In the genomic region with DNA sequence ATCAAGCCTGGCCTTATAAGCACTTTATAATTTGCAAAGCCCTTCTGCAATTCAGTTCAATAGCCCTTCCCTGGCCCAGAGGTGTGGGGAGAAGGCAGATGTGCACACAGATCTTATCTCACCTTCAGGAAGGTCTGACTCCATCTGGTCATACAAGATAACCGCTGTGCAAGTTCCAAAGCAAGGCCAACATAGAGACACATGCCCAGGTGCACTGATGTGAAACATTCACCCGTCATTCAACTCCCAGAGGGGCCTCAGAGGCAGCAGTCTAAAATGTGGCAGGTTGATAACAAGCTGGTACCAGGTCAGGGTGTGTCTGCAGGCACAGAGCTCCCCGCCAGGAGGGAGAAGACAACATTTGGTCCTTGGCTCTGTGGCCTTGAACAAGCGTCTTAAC, we compare ENCODE assay signal across 22 cellular contexts. TPM values are rescaled to one million over a fixed set of nuclear protein-coding genes. Genes with fewer than 3 reads are reported as not detected.
DNase-seq lines count a peak whose midpoint lies in the region; ATAC-seq and TF ChIP-seq lines count a peak whose summit lies in the region.
"Had no signal": no experiment of that assay in that cellular context is flagged by ENCODE, and none has a peak within 500 bp of the region (broad histone marks: within the 10 kb centered on the region; RNA-seq: fewer than 3 reads in every experiment).

No MANE protein-coding gene starts in this region.

- POLR2A ChIA-PET in activated B cell treated with CpG ODN at 0.5 μM for 24 hours (lab: Charles Lee) = no interaction called here

- DNase-seq in NCI-H146 (lab: John Stamatoyannopoulos, UW) (peak; percentile 18), NCI-H146 treated with DMSO at 0.1 percent for 48 hours (lab: John Stamatoyannopoulos, UW; ENCODE audit: unreplicated experiment) (no peak), activated B cell treated with CpG ODN at 0.5 μM for 24 hours (no peak)
- DNase-seq in stimulated activated CD4-positive, alpha-beta T cell treated with anti-CD3 and anti-CD28 coated beads, Interleukin-4, amount 100 ng/mL, for 24 hours = no peak
- DNase-seq in effector CD4-positive, alpha-beta T cell = no peak
- DNase-seq: activated CD4-positive, CD25-positive, alpha-beta regulatory T cell; activated CD8-positive, alpha-beta T cell treated with anti-CD3 and anti-CD28 coated beads, Interleukin-2, amount 10 ng/mL, durations not matched to agents 7 days and 5 days; activated gamma-delta T cell treated with Interleukin-2 at 50 U/mL for 16 hours; adrenal gland; CD8-positive, alpha-beta memory T cell; DMS53; esophagus squamous epithelium; H9; kidney; NCI-H1105 treated with DMSO at 0.1 percent for 48 hours; T1000 had no signal

- H3K9me3 Mint-ChIP-seq in activated B cell treated with CpG ODN at 0.5 μM for 24 hours = no peaks in the 10 kb centered on the region
- H3K9me3 Mint-ChIP-seq: CD8-positive, alpha-beta memory T cell; H9 had no signal

- intact Hi-C loops in activated B cell treated with CpG ODN at 0.5 μM for 24 hours (cut with micrococcal nuclease) = no loop called here

- H3K27ac Mint-ChIP-seq in activated B cell treated with CpG ODN at 0.5 μM for 24 hours = no peak overlapping the region
- H3K27ac Mint-ChIP-seq: activated CD8-positive, alpha-beta T cell treated with anti-CD3 and anti-CD28 coated beads, Interleukin-2, amount 10 ng/mL, durations not matched to agents 7 days and 5 days; CD8-positive, alpha-beta memory T cell; H9 had no signal

- peaks cover 21% of the 10 kb centered on the region for H3K4me1 Mint-ChIP-seq in activated B cell treated with CpG ODN at 0.5 μM for 24 hours

- TF ChIP-seq CTCF in activated B cell treated with CpG ODN at 0.5 μM for 24 hours (IDR thresholded peaks at IDR 0.05) = no peak

- no peaks in the 10 kb centered on the region for H3K36me3 Mint-ChIP-seq in activated B cell treated with CpG ODN at 0.5 μM for 24 hours (ENCODE audit: low read depth)
- H3K36me3 Mint-ChIP-seq: CD8-positive, alpha-beta memory T cell had no signal

- no peak overlapping the region for H3K4me3 Mint-ChIP-seq in activated B cell treated with CpG ODN at 0.5 μM for 24 hours
- H3K4me3 Mint-ChIP-seq: activated CD8-positive, alpha-beta T cell treated with anti-CD3 and anti-CD28 coated beads, Interleukin-2, amount 10 ng/mL, durations not matched to agents 7 days and 5 days; CD8-positive, alpha-beta memory T cell; H9 had no signal

- CTCF ChIA-PET in activated B cell treated with CpG ODN at 0.5 μM for 24 hours (lab: Charles Lee) = interaction anchor here (3.3 kb wide), 1 partner anchor 8 kb away, joined by 17 read pairs; no protein-coding TSS in a partner anchor

- peak; percentile 39 for ATAC-seq in HG03469 (IDR thresholded peaks at IDR 0.05; ENCODE audit: unreplicated experiment)
- ATAC-seq in activated B cell treated with CpG ODN at 0.5 μM for 24 hours (ENCODE audit: low read depth) = peak; percentile 52
- ATAC-seq in HG02884 (IDR thresholded peaks at IDR 0.05; ENCODE audit: unreplicated experiment) = no peak
- ATAC-seq in GM19328 (IDR thresholded peaks at IDR 0.05; ENCODE audit: unreplicated experiment) = no peak
- ATAC-seq: activated CD8-positive, alpha-beta T cell treated with anti-CD3 and anti-CD28 coated beads, Interleukin-2, amount 10 ng/mL, durations not matched to agents 7 days and 5 days; gastroesophageal sphincter had no signal

- peaks cover 12% of the 10 kb centered on the region for H3K27me3 Mint-ChIP-seq in activated B cell treated with CpG ODN at 0.5 μM for 24 hours

RNA-seq across cellular contexts. Expression of a gene that starts 10.9 kb away (rescaled TPM):
- total RNA-seq in activated B cell treated with CpG ODN at 0.5 μM for 24 hours = 2.4 and 4.3 TPM in 2 replicates

RNA-seq across cellular contexts. Expression of a gene that starts 58.4 kb away (rescaled TPM):
- 0.13 TPM in 1 of 2 replicates, not detected in the other for total RNA-seq in activated B cell treated with CpG ODN at 0.5 μM for 24 hours
- total RNA-seq: lung microvascular endothelial cell, skeletal muscle tissue had no signal

Comparison
In these comparisons a context has a peak if more than half of its experiments do, and no peak if none do; other contexts are left out.
1. ATAC-seq: peak in HG03469 (single experiment) and activated B cell treated with CpG ODN at 0.5 μM for 24 hours (single experiment); none in HG02884 (single experiment) and GM19328 (single experiment).